8 cellular contexts compared by ENCODE assay signal in genomic region chrX:135477576-135477975, GRCh38. TPM values are rescaled to one million over a fixed set of nuclear protein-coding genes. Genes with fewer than 3 reads are reported as not detected.
DNase-seq lines count a peak whose midpoint lies in the region; ATAC-seq, FAIRE-seq and TF ChIP-seq lines count a peak whose summit lies in the region.

No MANE protein-coding gene starts in this region.

- DNase-seq in SKM-1 treated with dmso at 0.1 percent for 144 hours (lab: John Stamatoyannopoulos, UW; ENCODE audit: unreplicated experiment) (peak; percentile 7), SKM-1 (lab: John Stamatoyannopoulos, UW; ENCODE audit: unreplicated experiment) (no peak), NAMALWA (ENCODE audit: low spot score) (peak; percentile 42), T-helper 1 cell (peak in 4 of 5 donors; percentile 4 to 53 (median 24)), bronchial epithelial cell (ENCODE audit: low read depth) (peak; percentile 65), left kidney (ENCODE audit: low read depth, low spot score) (peak; percentile 89)
- DNase-seq in stimulated activated naive CD8-positive, alpha-beta T cell treated with anti-CD3 and anti-CD28 coated beads, Interleukin-15, Interleukin-2, amounts not matched to agents 100 U/mL and 50 U/mL, for 24 hours: peak; percentile 12

- no peak for FAIRE-seq in bronchial epithelial cell (lab: Jason Lieb, UNC)

- TF ChIP-seq CTCF in bronchial epithelial cell (IDR thresholded peaks at IDR 0.05; ENCODE audit: insufficient read depth, low read length, severe bottlenecking): peak; percentile 59

- H3K4me3 ChIP-seq in bronchial epithelial cell (ENCODE audit: low read depth, low read length): no peak overlapping the region

- ATAC-seq in stimulated activated naive CD8-positive, alpha-beta T cell treated with anti-CD3 and anti-CD28 coated beads, Interleukin-15, Interleukin-2, amounts not matched to agents 100 U/mL and 50 U/mL, for 24 hours: no peak
- ATAC-seq in GM21447 (IDR thresholded peaks at IDR 0.05; ENCODE audit: unreplicated experiment): no peak

- H3K36me3 ChIP-seq in bronchial epithelial cell (ENCODE audit: control insufficient read depth, insufficient read depth, low read length): no peaks in the 10 kb centered on the region

- H3K27me3 ChIP-seq in bronchial epithelial cell (ENCODE audit: control insufficient read depth, insufficient read depth, low read length): no peaks in the 10 kb centered on the region

RNA-seq across cellular contexts. Expression of gene INTS6L, which starts 42.9 kb away (rescaled TPM):
- total RNA-seq in bronchial epithelial cell: 3.2 TPM in 2 replicates

RNA-seq across cellular contexts. Expression of gene SMIM10L2A, which starts 55.8 kb away (rescaled TPM):
- 2.1 and 3.8 TPM in 2 replicates for total RNA-seq in bronchial epithelial cell
